16 cellular contexts compared by ENCODE assay signal in genomic region chr16:15701975-15702970, GRCh38. TPM values are rescaled to one million over a fixed set of nuclear protein-coding genes. Genes with fewer than 3 reads are reported as not detected.
DNase-seq lines count a peak whose midpoint lies in the region; ATAC-seq and TF ChIP-seq lines count a peak whose summit lies in the region.
"Had no signal": no experiment of that assay in that cellular context is flagged by ENCODE, and none has a peak within 500 bp of the region (broad histone marks: within the 10 kb centered on the region; RNA-seq: fewer than 3 reads in every experiment).

No MANE protein-coding gene starts in this region.

- no peaks in the 10 kb centered on the region for H3K36me3 Mint-ChIP-seq in activated naive CD4-positive, alpha-beta T cell treated with anti-CD3 and anti-CD28 coated beads, Interleukin-2, amount 50 U/mL, for 24 hours
- peaks cover 25% of the 10 kb centered on the region for H3K36me3 Mint-ChIP-seq in activated naive CD8-positive, alpha-beta T cell treated with anti-CD3 and anti-CD28 coated beads, Interleukin-2, amount 50 U/mL, for 24 hours (ENCODE audit: low read depth)
- peaks cover 79% of the 10 kb centered on the region for H3K36me3 Mint-ChIP-seq in MCF 10A (ENCODE audit: insufficient read depth, unreplicated experiment)

- TF ChIP-seq CTCF in tibial artery (IDR thresholded peaks at IDR 0.05) (no peak), MCF 10A (IDR thresholded peaks at IDR 0.05; ENCODE audit: unreplicated experiment) (no peak)

- no peak for DNase-seq in activated naive CD4-positive, alpha-beta T cell treated with Interleukin-2 at 50 U/mL for 16 hours
- no peak for DNase-seq in activated naive CD8-positive, alpha-beta T cell treated with anti-CD3 and anti-CD28 coated beads, Interleukin-2, amount 50 U/mL, for 24 hours
- DNase-seq in hepatic stellate cell (ENCODE audit: low spot score) (peak; percentile 32), tibial artery (no peak), MCF 10A (ENCODE audit: unreplicated experiment) (no peak), NK-92 (lab: John Stamatoyannopoulos, UW; ENCODE audit: unreplicated experiment) (no peak), globus pallidus (ENCODE audit: low spot score) (no peak)
- DNase-seq: activated gamma-delta T cell treated with Interleukin-2 at 50 U/mL for 16 hours; heart right ventricle; Karpas-422; NCI-H2081 treated with DMSO at 0.1 percent for 48 hours; pancreas; SK-N-SH; stimulated activated CD4-positive, alpha-beta T cell treated with anti-CD3 and anti-CD28 coated beads, Interleukin-15, amount 100 ng/mL, for 24 hours had no signal

- BruUV-seq in MCF 10A (replicated peaks; lab: Mats Ljungman, UMichigan) = no TSS peak

- no peak overlapping the region for H3K4me3 Mint-ChIP-seq in activated naive CD4-positive, alpha-beta T cell treated with anti-CD3 and anti-CD28 coated beads, Interleukin-2, amount 50 U/mL, for 24 hours
- no peak overlapping the region for H3K4me3 Mint-ChIP-seq in activated naive CD8-positive, alpha-beta T cell treated with anti-CD3 and anti-CD28 coated beads, Interleukin-2, amount 50 U/mL, for 24 hours
- H3K4me3 Mint-ChIP-seq in MCF 10A (ENCODE audit: unreplicated experiment) = no peak overlapping the region

- no peaks in the 10 kb centered on the region for H3K4me1 ChIP-seq in tibial artery
- H3K4me1 ChIP-seq: pancreas had no signal

- H3K27me3 ChIP-seq in tibial artery = no peaks in the 10 kb centered on the region
- H3K27me3 ChIP-seq: heart right ventricle, pancreas had no signal

- H3K4me1 Mint-ChIP-seq in activated naive CD4-positive, alpha-beta T cell treated with anti-CD3 and anti-CD28 coated beads, Interleukin-2, amount 50 U/mL, for 24 hours = peaks cover 23% of the 10 kb centered on the region
- H3K4me1 Mint-ChIP-seq in activated naive CD8-positive, alpha-beta T cell treated with anti-CD3 and anti-CD28 coated beads, Interleukin-2, amount 50 U/mL, for 24 hours = peaks cover 15% of the 10 kb centered on the region
- no peaks in the 10 kb centered on the region for H3K4me1 Mint-ChIP-seq in MCF 10A (ENCODE audit: insufficient read depth, unreplicated experiment)

- no peaks in the 10 kb centered on the region for H3K9me3 Mint-ChIP-seq in activated naive CD4-positive, alpha-beta T cell treated with anti-CD3 and anti-CD28 coated beads, Interleukin-2, amount 50 U/mL, for 24 hours
- no peaks in the 10 kb centered on the region for H3K9me3 Mint-ChIP-seq in activated naive CD8-positive, alpha-beta T cell treated with anti-CD3 and anti-CD28 coated beads, Interleukin-2, amount 50 U/mL, for 24 hours
- H3K9me3 Mint-ChIP-seq in MCF 10A (ENCODE audit: unreplicated experiment) = no peaks in the 10 kb centered on the region

- ATAC-seq in activated naive CD8-positive, alpha-beta T cell treated with anti-CD3 and anti-CD28 coated beads, Interleukin-2, amount 50 U/mL, for 24 hours = no peak
- ATAC-seq: activated CD4-positive, CD25-positive, alpha-beta regulatory T cell treated with anti-CD3 and anti-CD28 coated beads, Interleukin-2, amount 50 U/mL, for 24 hours; heart right ventricle; pancreas had no signal

- H3K27ac ChIP-seq in tibial artery = peak overlapping the region; percentile 4 to 16
- H3K27ac ChIP-seq: heart right ventricle, pancreas had no signal

- H3K36me3 ChIP-seq in tibial artery = peaks cover 58 to 97% (median 90%) of the 10 kb centered on the region in 3 donors

- CTCF ChIA-PET in MCF 10A (lab: Yijun Ruan, JAX) = interaction anchor here (0.6 to 1.6 kb wide), 2 partner anchors 19 to 40 kb away, joined by 3 to 7 read pairs; no protein-coding TSS in a partner anchor

- H3K4me3 ChIP-seq in tibial artery = no peak overlapping the region
- H3K4me3 ChIP-seq: heart right ventricle, pancreas had no signal

- H3K27me3 Mint-ChIP-seq in activated naive CD4-positive, alpha-beta T cell treated with anti-CD3 and anti-CD28 coated beads, Interleukin-2, amount 50 U/mL, for 24 hours = no peaks in the 10 kb centered on the region
- H3K27me3 Mint-ChIP-seq in activated naive CD8-positive, alpha-beta T cell treated with anti-CD3 and anti-CD28 coated beads, Interleukin-2, amount 50 U/mL, for 24 hours = no peaks in the 10 kb centered on the region
- no peaks in the 10 kb centered on the region for H3K27me3 Mint-ChIP-seq in MCF 10A (ENCODE audit: insufficient read depth, unreplicated experiment)

- no peaks in the 10 kb centered on the region for H3K9me3 ChIP-seq in tibial artery
- H3K9me3 ChIP-seq: heart right ventricle, pancreas, SK-N-SH had no signal

- intact Hi-C loops in tibial artery (cut with DNase I; ENCODE audit: low total_unique reads) (no loop called here), MCF 10A (cut with micrococcal nuclease) (no loop called here)

- POLR2A ChIA-PET in MCF 10A (lab: Yijun Ruan, JAX) = interaction anchor here (0.9 to 3.0 kb wide), 2 partner anchors 20 to 60 kb away, joined by 3 to 19 read pairs; partner anchors contain the start of gene MARF1

- H3K27ac Mint-ChIP-seq in activated naive CD4-positive, alpha-beta T cell treated with anti-CD3 and anti-CD28 coated beads, Interleukin-2, amount 50 U/mL, for 24 hours = peak overlapping the region; percentile 80
- peak overlapping the region; percentile 45 for H3K27ac Mint-ChIP-seq in activated naive CD8-positive, alpha-beta T cell treated with anti-CD3 and anti-CD28 coated beads, Interleukin-2, amount 50 U/mL, for 24 hours
- H3K27ac Mint-ChIP-seq in MCF 10A (ENCODE audit: low read depth, unreplicated experiment) = no peak overlapping the region

RNA-seq across cellular contexts. Expression of gene NDE1, which starts 52.2 kb away (rescaled TPM):
- total RNA-seq in MCF 10A (2022) = 121 and 162 TPM in 2 replicates

RNA-seq across cellular contexts. Expression of gene MARF1, which starts 59.3 kb away (rescaled TPM):
- total RNA-seq in MCF 10A (2022) = 48.1 and 56.2 TPM in 2 replicates
